8 cellular contexts compared by ENCODE assay signal in genomic region chr3:196969001-196969659, GRCh38. TPM values are rescaled to one million over a fixed set of nuclear protein-coding genes. Genes with fewer than 3 reads are reported as not detected.
DNase-seq lines count a peak whose midpoint lies in the region; ATAC-seq and TF ChIP-seq lines count a peak whose summit lies in the region.

No MANE protein-coding gene starts in this region.

- intact Hi-C loops in adrenal gland (cut with DNase I): loop anchor here (5.0 to 10.0 kb wide), 2 partner anchors 124 to 132 kb away; no protein-coding TSS in a partner anchor

- H3K4me1 ChIP-seq in adrenal gland (replicated peaks in 1 of 2) (peaks cover 3 to 9% of the 10 kb centered on the region in 2 donors), iPS-20b (ENCODE audit: insufficient read depth, low read length) (no peaks in the 10 kb centered on the region; the same call in 1 of the 2 replicates)

- DNase-seq in AML-193 (lab: John Stamatoyannopoulos, UW): peak; percentile 17 to 47
- peak; percentile 35 for DNase-seq in RPMI7951 (ENCODE audit: low read depth)
- DNase-seq in adrenal gland: peak in 2 of 7 donors; percentile 10 to 52
- DNase-seq in stimulated activated CD4-positive, alpha-beta T cell treated with anti-CD3 and anti-CD28 coated beads, Interleukin-1b, Interleukin-23, amount 100 ng/mL, for 48 hours: peak; percentile 39
- no peak for DNase-seq in T1000 (lab: John Stamatoyannopoulos, UW)

- 0 to 3% (median 0%) methylated on average over 13 to 90 of the region's 90 CpGs for WGBS in adrenal gland, 4 donors

- TF ChIP-seq POLR2A in GM18951 (IDR thresholded peaks at IDR 0.05; ENCODE audit: extremely low read depth, insufficient read depth, insufficient read length): peak; percentile 49
- TF ChIP-seq POLR2A in adrenal gland (IDR thresholded peaks at IDR 0.05): no peak

- H3K36me3 ChIP-seq in adrenal gland (replicated peaks in 1 of 2) (no peaks in the 10 kb centered on the region), iPS-20b (ENCODE audit: insufficient read depth, low read depth, low read length) (no peaks in the 10 kb centered on the region)

- peak overlapping the region; percentile 33 to 96 (median 48) for H3K4me3 ChIP-seq in adrenal gland
- H3K4me3 ChIP-seq in iPS-20b (ENCODE audit: low read length): peak overlapping the region; percentile 58

- TF ChIP-seq CTCF in adrenal gland (IDR thresholded peaks at IDR 0.05): no peak

- H3K9ac ChIP-seq in iPS-20b (ENCODE audit: low read depth, low read length): no peak overlapping the region

- ATAC-seq in HG03097 (IDR thresholded peaks at IDR 0.05; ENCODE audit: low FRiP score, unreplicated experiment): peak; percentile 29

- in situ Hi-C loops in GM18951 (cut with MboI; ENCODE audit: low sequenced_read_pairs, unreplicated experiment): loop anchor here (25.0 kb wide), 1 partner anchor 357 kb away; no protein-coding TSS in a partner anchor

- H3K27me3 ChIP-seq in adrenal gland (no peaks in the 10 kb centered on the region), iPS-20b (ENCODE audit: insufficient read depth, low read length) (peaks cover 75% of the 10 kb centered on the region)

- H3K27ac ChIP-seq in adrenal gland: peak overlapping the region in 2 of 5 donors; percentile 41 to 72
- no peak overlapping the region for H3K27ac ChIP-seq in iPS-20b (ENCODE audit: low read length)

- H3K9me3 ChIP-seq in adrenal gland (replicated peaks in 1 of 3) (no peaks in the 10 kb centered on the region), iPS-20b (ENCODE audit: insufficient read depth, low read depth, low read length) (peaks cover 5% of the 10 kb centered on the region)

RNA-seq across cellular contexts. Expression of gene PIGZ, which starts 0.5 kb away (rescaled TPM):
- total RNA-seq in RPMI7951 (2014; rRNA removed; shearing (Covaris generic)): 2.8 and 4.5 TPM in 2 replicates
- 1 to 10 TPM in 7 of 8 donors, under 1 TPM in 1; 0.66 to 4.0 (median 2.1) TPM for total RNA-seq in adrenal gland
- polyA plus RNA-seq in adrenal gland: 1 to 10 TPM in 2 of 3 donors, under 1 TPM in 1; 0.88 to 2.9 (median 2.0) TPM

RNA-seq across cellular contexts. Expression of gene NCBP2, which starts 26.8 kb away (rescaled TPM):
- 73.3 and 80.0 TPM in 2 replicates for total RNA-seq in RPMI7951 (2014; rRNA removed; shearing (Covaris generic))
- 10 to 100 TPM; 38.5 to 77.8 (median 56.7) TPM for total RNA-seq in adrenal gland
- 100 to 1,000 TPM in 1 of 3 donors, 10 to 100 TPM in 2; 42.0 to 100 (median 48.4) TPM for polyA plus RNA-seq in adrenal gland
